In the genomic region with DNA sequence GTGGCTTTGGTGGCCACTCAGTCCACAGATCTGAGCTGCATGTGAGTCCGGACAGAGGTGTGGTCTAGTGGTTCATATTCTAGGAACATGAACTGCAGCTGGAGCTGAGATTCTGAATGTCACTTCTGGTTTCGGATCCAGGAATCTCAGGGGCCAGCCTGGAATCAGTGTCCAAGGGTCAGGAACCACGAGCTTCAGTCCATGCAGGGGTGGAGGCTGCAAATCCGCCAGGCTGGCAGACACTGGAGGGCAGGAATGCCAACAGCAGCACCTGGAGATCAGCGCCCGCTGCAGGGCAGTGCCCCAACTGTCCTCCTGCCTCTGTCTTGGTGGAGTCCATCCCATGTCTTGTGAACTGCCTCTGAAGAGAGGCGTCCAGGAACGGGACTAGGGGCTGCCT, we compare ENCODE assay signal across 4 cellular contexts.
"Had no signal": no experiment of that assay in that cellular context is flagged by ENCODE, and none has a peak within 500 bp of the region (broad histone marks: within the 10 kb centered on the region; RNA-seq: fewer than 3 reads in every experiment).

No MANE protein-coding gene starts in this region.

- H2AFZ ChIP-seq: GM23338 had no signal

- H3K27ac ChIP-seq: HL-60 had no signal

- DNase-seq: H9, HFFc6 had no signal

- H3K4me2 ChIP-seq: GM23338 had no signal

- H3K4me3 ChIP-seq: GM23338 had no signal
